Comparison of ENCODE assay signal across 25 cellular contexts in the genomic region with DNA sequence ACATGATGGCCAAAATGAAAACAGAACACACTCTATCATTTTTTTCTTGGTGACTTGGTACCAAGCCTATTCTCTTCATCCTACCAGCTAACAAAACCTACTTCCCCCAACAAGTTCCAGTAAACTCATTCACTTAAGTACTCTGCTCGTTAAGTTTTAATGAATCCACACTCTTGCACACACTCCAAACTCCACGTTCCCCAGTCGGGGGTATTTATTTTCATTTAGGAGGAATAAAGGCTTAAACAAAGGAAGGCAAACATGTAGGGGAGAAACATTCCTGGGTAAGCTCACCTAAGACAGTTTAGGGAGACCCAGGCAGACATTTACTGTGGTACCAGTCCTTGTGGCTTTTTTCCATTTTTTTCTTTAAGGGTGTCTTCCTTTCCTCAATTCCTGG.
"Had no signal": no experiment of that assay in that cellular context is flagged by ENCODE, and none has a peak within 500 bp of the region (broad histone marks: within the 10 kb centered on the region; RNA-seq: fewer than 3 reads in every experiment).

No MANE protein-coding gene starts in this region.

- H3K36me3 ChIP-seq: neutrophil, ovary, right atrium auricular region, spleen, upper lobe of right lung had no signal

- H3K4me3 Mint-ChIP-seq: activated CD4-positive, alpha-beta T cell treated with anti-CD3 and anti-CD28 coated beads, Interleukin-2, amount 10 ng/mL, durations not matched to agents 7 days and 5 days; activated CD8-positive, alpha-beta memory T cell treated with anti-CD3 and anti-CD28 coated beads, Interleukin-2, amount 10 ng/mL, durations not matched to agents 7 days and 5 days; activated CD8-positive, alpha-beta T cell treated with anti-CD3 and anti-CD28 coated beads for 36 hours; activated T-helper 1 cell treated with anti-CD3 and anti-CD28 coated beads, Interleukin-12 subunit alpha, Interleukin-12 subunit beta, Interleukin-2, Interleukin-4 antibody, amounts not matched to agents 30 ng/mL and 10 ng/mL and 1 ng/mL, durations not matched to agents 14 hours and 24 hours and 36 hours; dendritic cell treated with granulocyte-macrophage colony-stimulating factor and Interleukin-4, amounts not matched to agents 40 ng/mL and 50 ng/mL, for 4 days; natural killer cell had no signal

- DNase-seq: activated CD4-positive, alpha-beta T cell treated with anti-CD3 and anti-CD28 coated beads, Interleukin-2, amount 10 ng/mL, durations not matched to agents 7 days and 5 days; activated CD8-positive, alpha-beta memory T cell treated with anti-CD3 and anti-CD28 coated beads, Interleukin-2, amount 10 ng/mL, durations not matched to agents 7 days and 5 days; activated CD8-positive, alpha-beta T cell treated with anti-CD3 and anti-CD28 coated beads for 36 hours; activated gamma-delta T cell; activated naive CD4-positive, alpha-beta T cell treated with anti-CD3 and anti-CD28 coated beads, Interleukin-2, amount 50 U/mL, for 16 hours; activated T-cell treated with anti-CD3 and anti-CD28 coated beads for 4 hours; anterior cingulate cortex; body of pancreas; effector CD8-positive, alpha-beta T cell; foreskin melanocyte; hypothalamus; left ventricle myocardium superior; midbrain; natural killer cell; ovary; psoas muscle; spleen; stimulated activated CD4-positive, alpha-beta T cell treated with anti-CD3 and anti-CD28 coated beads, Interleukin-4, amount 100 ng/mL, for 24 hours; stimulated activated naive CD4-positive, alpha-beta T cell treated with Interleukin-2 at 50 U/mL for 16 hours; upper lobe of right lung had no signal

- H3K27me3 Mint-ChIP-seq: activated CD8-positive, alpha-beta T cell treated with anti-CD3 and anti-CD28 coated beads for 36 hours; dendritic cell treated with granulocyte-macrophage colony-stimulating factor and Interleukin-4, amounts not matched to agents 40 ng/mL and 50 ng/mL, for 4 days had no signal

- H3K4me1 ChIP-seq: psoas muscle, right atrium auricular region, spleen, upper lobe of right lung had no signal

- H3K9me3 ChIP-seq: body of pancreas, neutrophil, ovary, psoas muscle, right atrium auricular region, spleen, upper lobe of right lung had no signal

- H3K27me3 ChIP-seq: body of pancreas, neutrophil, ovary, right atrium auricular region, spleen, upper lobe of right lung had no signal

- H3K4me3 ChIP-seq: body of pancreas, ovary, psoas muscle, right atrium auricular region, spleen, upper lobe of right lung had no signal

- H3K27ac ChIP-seq: body of pancreas, neutrophil, ovary, psoas muscle, right atrium auricular region, spleen, upper lobe of right lung had no signal

- H3K9me3 Mint-ChIP-seq: activated CD4-positive, alpha-beta T cell treated with anti-CD3 and anti-CD28 coated beads, Interleukin-2, amount 10 ng/mL, durations not matched to agents 7 days and 5 days; activated CD8-positive, alpha-beta T cell treated with anti-CD3 and anti-CD28 coated beads for 36 hours; activated T-helper 1 cell treated with anti-CD3 and anti-CD28 coated beads, Interleukin-12 subunit alpha, Interleukin-12 subunit beta, Interleukin-2, Interleukin-4 antibody, amounts not matched to agents 30 ng/mL and 10 ng/mL and 1 ng/mL, durations not matched to agents 14 hours and 24 hours and 36 hours; dendritic cell treated with granulocyte-macrophage colony-stimulating factor and Interleukin-4, amounts not matched to agents 40 ng/mL and 50 ng/mL, for 4 days; natural killer cell had no signal

- H3K27ac Mint-ChIP-seq: activated CD4-positive, alpha-beta T cell treated with anti-CD3 and anti-CD28 coated beads, Interleukin-2, amount 10 ng/mL, durations not matched to agents 7 days and 5 days; activated CD8-positive, alpha-beta memory T cell treated with anti-CD3 and anti-CD28 coated beads, Interleukin-2, amount 10 ng/mL, durations not matched to agents 7 days and 5 days; activated CD8-positive, alpha-beta T cell treated with anti-CD3 and anti-CD28 coated beads for 36 hours; activated T-helper 1 cell treated with anti-CD3 and anti-CD28 coated beads, Interleukin-12 subunit alpha, Interleukin-12 subunit beta, Interleukin-2, Interleukin-4 antibody, amounts not matched to agents 30 ng/mL and 10 ng/mL and 1 ng/mL, durations not matched to agents 14 hours and 24 hours and 36 hours; dendritic cell treated with granulocyte-macrophage colony-stimulating factor and Interleukin-4, amounts not matched to agents 40 ng/mL and 50 ng/mL, for 4 days; natural killer cell had no signal

- ATAC-seq: activated CD4-positive, CD25-positive, alpha-beta regulatory T cell treated with anti-CD3 and anti-CD28 coated beads, Interleukin-2, amount 50 U/mL, for 24 hours; activated CD8-positive, alpha-beta memory T cell treated with anti-CD3 and anti-CD28 coated beads, Interleukin-2, amount 10 ng/mL, durations not matched to agents 7 days and 5 days; activated CD8-positive, alpha-beta T cell treated with anti-CD3 and anti-CD28 coated beads for 36 hours; body of pancreas; left ventricle myocardium superior; natural killer cell; psoas muscle; upper lobe of right lung had no signal

- H3K4me1 Mint-ChIP-seq: activated CD4-positive, alpha-beta T cell treated with anti-CD3 and anti-CD28 coated beads, Interleukin-2, amount 10 ng/mL, durations not matched to agents 7 days and 5 days; activated CD8-positive, alpha-beta memory T cell treated with anti-CD3 and anti-CD28 coated beads, Interleukin-2, amount 10 ng/mL, durations not matched to agents 7 days and 5 days; natural killer cell had no signal

- H3K36me3 Mint-ChIP-seq: activated CD8-positive, alpha-beta memory T cell treated with anti-CD3 and anti-CD28 coated beads, Interleukin-2, amount 10 ng/mL, durations not matched to agents 7 days and 5 days; natural killer cell had no signal
